ENCODE assay signal across 24 cellular contexts in genomic region chr11:131737357-131737756, GRCh38.
A peak's percentile ranks its signal among the peaks of the same experiment; 100 is the strongest.
DNase-seq lines count a peak whose midpoint lies in the region; ATAC-seq and TF ChIP-seq lines count a peak whose summit lies in the region.
"Had no signal": no experiment of that assay in that cellular context is flagged by ENCODE, and none has a peak within 500 bp of the region (broad histone marks: within the 10 kb centered on the region; RNA-seq: fewer than 3 reads in every experiment).

No MANE protein-coding gene starts in this region.

- H3K4me3 ChIP-seq in BJ (ENCODE audit: low read depth, low read length) (no peak overlapping the region), NB4 (ENCODE audit: low read depth, low read length) (no peak overlapping the region), cardiac fibroblast (replicated peaks in 1 of 2; ENCODE audit: low read depth in 2 of 2, low read length in 2 of 2) (no peak overlapping the region), foreskin fibroblast (ENCODE audit: low read depth in 1 of 2, low read length in 2 of 2) (no peak overlapping the region)
- H3K4me3 ChIP-seq: ascending aorta, uterus had no signal

- no peak for ATAC-seq in GM21526 (IDR thresholded peaks at IDR 0.05; ENCODE audit: low FRiP score, unreplicated experiment)

- no peaks in the 10 kb centered on the region for H3K27me3 ChIP-seq in BJ (ENCODE audit: control insufficient read depth, insufficient read depth, low read length)
- H3K27me3 ChIP-seq: ascending aorta, uterus had no signal

- DNase-seq in BJ (ENCODE audit: low read depth): no peak
- peak; percentile 20 for DNase-seq in NB4 (ENCODE audit: low read depth)
- DNase-seq in cardiac fibroblast (ENCODE audit: low read depth in 2 of 2): peak; percentile 32 to 59
- peak; percentile 53 to 78 for DNase-seq in foreskin fibroblast
- DNase-seq in activated naive CD4-positive, alpha-beta T cell (lab: John Stamatoyannopoulos, UW): no peak
- no peak for DNase-seq in SKM-1 treated with dmso at 0.1 percent for 144 hours (lab: John Stamatoyannopoulos, UW; ENCODE audit: unreplicated experiment)
- no peak for DNase-seq in NCI-H1930 (lab: John Stamatoyannopoulos, UW)
- DNase-seq: activated CD4-positive, alpha-beta T cell treated with anti-CD3 and anti-CD28 coated beads, Interleukin-2, amount 50 U/mL, for 1 hour; activated CD8-positive, alpha-beta memory T cell treated with anti-CD3 and anti-CD28 coated beads, Interleukin-2, amount 50 U/mL, for 48 hours; activated naive CD4-positive, alpha-beta T cell treated with anti-CD3 and anti-CD28 coated beads for 36 hours; Caco-2; cortex of kidney; glutamatergic neuron; immature natural killer cell; NCI-H146; NCI-H82; RPMI8226; small intestine; stimulated activated CD8-positive, alpha-beta memory T cell treated with anti-CD3 and anti-CD28 coated beads, Interleukin-4, amount 100 ng/mL, for 48 hours; substantia nigra; SW 1271; uterus had no signal

- no peak for TF ChIP-seq POLR2A in NB4 (IDR thresholded peaks at IDR 0.05; ENCODE audit: extremely low read depth, insufficient read length)

- H3K36me3 ChIP-seq in BJ (ENCODE audit: control insufficient read depth, insufficient read depth, low read length): no peaks in the 10 kb centered on the region
- H3K36me3 ChIP-seq: ascending aorta, uterus had no signal

- CTCF ChIA-PET in BJ (lab: Yijun Ruan, JAX): interaction anchor here (3.7 kb wide), 1 partner anchor 11 kb away, joined by 29 read pairs; no protein-coding TSS in a partner anchor

- POLR2A ChIA-PET in BJ (lab: Charles Lee): no interaction called here

- 0 out of 2 replicates have a peak, but pooled peaks have one; percentile 15 for TF ChIP-seq CTCF in BJ (IDR thresholded peaks at IDR 0.05; ENCODE audit: insufficient read depth, low read depth, low read length)
- no peak for TF ChIP-seq CTCF in NB4 (IDR thresholded peaks at IDR 0.05; ENCODE audit: low read depth, low read length)
- TF ChIP-seq CTCF in cardiac fibroblast (IDR thresholded peaks at IDR 0.05; ENCODE audit: low read depth, low read length): no peak
- TF ChIP-seq CTCF in foreskin fibroblast (IDR thresholded peaks at IDR 0.05; ENCODE audit: low read depth, low read length): no peak

Comparison
In these comparisons a context has a peak if more than half of its experiments do, and no peak if none do; other contexts are left out.
1. DNase-seq: peak in NB4 (single experiment), cardiac fibroblast (2 of 2) and foreskin fibroblast (2 of 2); none in BJ (single experiment), activated naive CD4-positive, alpha-beta T cell (0 of 4), SKM-1 treated with dmso at 0.1 percent for 144 hours (single experiment) and NCI-H1930 (0 of 2).